31 cellular contexts compared by ENCODE assay signal in the genomic region with DNA sequence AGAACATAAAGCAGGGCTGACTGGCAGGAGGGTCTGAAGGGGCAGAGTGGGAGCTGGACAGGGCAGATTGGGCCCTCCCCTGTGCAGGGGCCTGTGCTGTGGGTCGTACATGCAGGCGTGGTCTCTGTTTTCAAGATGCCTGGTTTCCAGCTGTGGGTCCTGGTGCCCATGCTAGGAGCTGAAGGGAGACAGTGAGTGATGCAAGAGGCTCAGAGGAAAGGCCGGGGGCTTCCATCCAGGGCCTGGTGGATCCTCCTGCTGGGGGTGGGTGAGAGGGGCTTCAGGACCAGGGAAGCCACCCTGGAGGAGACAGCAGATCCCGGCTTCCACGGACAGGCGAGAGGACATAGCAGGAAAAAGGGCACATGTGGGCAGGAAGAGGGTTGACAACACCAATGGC.
DNase-seq lines count a peak whose midpoint lies in the region; ATAC-seq and TF ChIP-seq lines count a peak whose summit lies in the region.
"Had no signal": no experiment of that assay in that cellular context is flagged by ENCODE, and none has a peak within 500 bp of the region (broad histone marks: within the 10 kb centered on the region; RNA-seq: fewer than 3 reads in every experiment).

No MANE protein-coding gene starts in this region.

- intact Hi-C loops in activated B cell treated with CpG ODN at 0.5 μM for 24 hours (cut with micrococcal nuclease): no loop called here
- intact Hi-C loops in stomach (cut with DNase I; ENCODE audit: low total_unique reads): no loop called here

- no peak overlapping the region for H3K27ac Mint-ChIP-seq in activated B cell treated with CpG ODN at 0.5 μM for 24 hours
- H3K27ac Mint-ChIP-seq in nephron progenitor cell: peak overlapping the region; percentile 13
- H3K27ac Mint-ChIP-seq: activated T-helper 1 cell treated with anti-CD3 and anti-CD28 coated beads, Interleukin-12 subunit alpha, Interleukin-12 subunit beta, Interleukin-2, Interleukin-4 antibody, amounts not matched to agents 30 ng/mL and 10 ng/mL and 1 ng/mL, durations not matched to agents 14 hours and 24 hours and 36 hours; T-helper 1 cell treated with Interleukin-12 subunit alpha and Interleukin-12 subunit beta and Interleukin-4 antibody, amounts not matched to agents 30 μg/mL and 1 μg/mL, for 36 hours had no signal

- peaks cover 2% of the 10 kb centered on the region for H3K27me3 Mint-ChIP-seq in activated B cell treated with CpG ODN at 0.5 μM for 24 hours
- peaks cover 10% of the 10 kb centered on the region for H3K27me3 Mint-ChIP-seq in nephron progenitor cell (ENCODE audit: low read depth, poor library complexity)

- H3K4me1 Mint-ChIP-seq in activated B cell treated with CpG ODN at 0.5 μM for 24 hours (no peaks in the 10 kb centered on the region), nephron progenitor cell (peaks cover 7% of the 10 kb centered on the region)

- no peak overlapping the region for H3K4me2 ChIP-seq in GM23248 (ENCODE audit: unreplicated experiment)
- H3K4me2 ChIP-seq: KMS-11, SK-N-SH, smooth muscle cell had no signal

- DNase-seq in Peyer's patch: peak in 2 of 3 donors; percentile 15 to 24
- peak; percentile 7 for DNase-seq in activated B cell treated with CpG ODN at 0.5 μM for 24 hours
- no peak for DNase-seq in nephron progenitor cell
- DNase-seq in stomach: peak; percentile 4
- no peak for DNase-seq in hepatic stellate cell (ENCODE audit: low spot score)
- no peak for DNase-seq in GM23248
- DNase-seq in NCI-H2196 (lab: John Stamatoyannopoulos, UW; ENCODE audit: unreplicated experiment): no peak
- DNase-seq: activated CD4-positive, alpha-beta T cell treated with anti-CD3 and anti-CD28 coated beads, Interleukin-2, amount 50 U/mL, for 4 hours; activated naive CD4-positive, alpha-beta T cell treated with anti-CD3 and anti-CD28 coated beads, Interleukin-2, amount 50 U/mL, for 16 hours; amygdala; C1 segment of cervical spinal cord; DMS53; HCEC 1CT; left ventricle myocardium superior; mesendoderm; MG63; NCI-H1105; NCI-H187 treated with DMSO at 0.1 percent for 48 hours; NCI-H524 treated with DMSO at 0.1 percent for 48 hours; nucleus accumbens; OCI-M1; stimulated activated CD4-positive, alpha-beta T cell treated with anti-CD3 and anti-CD28 coated beads, Interleukin-1b, Interleukin-23, amount 100 ng/mL, for 48 hours; stimulated activated naive CD8-positive, alpha-beta T cell treated with anti-CD3 and anti-CD28 coated beads, Interleukin-15, Interleukin-2, amounts not matched to agents 100 U/mL and 50 U/mL, for 24 hours had no signal

- no peak overlapping the region for H3K4me3 ChIP-seq in Peyer's patch
- no peak overlapping the region for H3K4me3 ChIP-seq in stomach
- H3K4me3 ChIP-seq in GM23248: no peak overlapping the region
- H3K4me3 ChIP-seq: MG63, smooth muscle cell, thoracic aorta had no signal

- H3F3A ChIP-seq in GM23248 (ENCODE audit: insufficient read depth): no peaks in the 10 kb centered on the region

- H3K27me3 ChIP-seq in Peyer's patch (no peaks in the 10 kb centered on the region), stomach (peaks cover 0 to 9% (median 0%) of the 10 kb centered on the region in 3 donors), GM23248 (replicated peaks; ENCODE audit: insufficient read depth) (no peaks in the 10 kb centered on the region)
- H3K27me3 ChIP-seq: MG63 had no signal

- H3K79me2 ChIP-seq in GM23248 (ENCODE audit: insufficient read depth): no peaks in the 10 kb centered on the region

- H3K9me3 ChIP-seq in Peyer's patch (no peaks in the 10 kb centered on the region), stomach (peaks cover 0 to 5% (median 0%) of the 10 kb centered on the region in 4 donors), GM23248 (ENCODE audit: low read depth) (no peaks in the 10 kb centered on the region)
- H3K9me3 ChIP-seq: Caco-2, MG63, SK-N-SH, thoracic aorta had no signal

- ATAC-seq in activated B cell treated with CpG ODN at 0.5 μM for 24 hours (ENCODE audit: low read depth): no peak
- ATAC-seq: left ventricle myocardium superior; stimulated activated naive CD8-positive, alpha-beta T cell treated with anti-CD3 and anti-CD28 coated beads, Interleukin-15, Interleukin-2, amounts not matched to agents 100 U/mL and 50 U/mL, for 24 hours had no signal

- TF ChIP-seq CTCF in Peyer's patch (IDR thresholded peaks at IDR 0.05): no peak
- TF ChIP-seq CTCF in activated B cell treated with CpG ODN at 0.5 μM for 24 hours (IDR thresholded peaks at IDR 0.05): no peak
- TF ChIP-seq CTCF in nephron progenitor cell (IDR thresholded peaks at IDR 0.05): no peak
- TF ChIP-seq CTCF in stomach (IDR thresholded peaks at IDR 0.05): no peak

- no peak overlapping the region for H2AFZ ChIP-seq in GM23248

- TF ChIP-seq POLR2A in Peyer's patch (IDR thresholded peaks at IDR 0.05): no peak
- TF ChIP-seq POLR2A in stomach (IDR thresholded peaks at IDR 0.05): no peak

- in situ Hi-C loops in GM23248 (cut with MboI): no loop called here

- H3K4me1 ChIP-seq in Peyer's patch: no peaks in the 10 kb centered on the region
- peaks cover 0 to under 1% (median 0%) of the 10 kb centered on the region in 4 donors for H3K4me1 ChIP-seq in stomach
- no peaks in the 10 kb centered on the region for H3K4me1 ChIP-seq in GM23248 (ENCODE audit: insufficient read depth)
- H3K4me1 ChIP-seq: Caco-2 had no signal

- no peaks in the 10 kb centered on the region for H3K9me2 ChIP-seq in GM23248 (ENCODE audit: insufficient read depth)
- H3K9me2 ChIP-seq: SK-N-SH had no signal

- WGBS in stomach, 5 donors: 81 to 93% (median 92%) methylated on average over 6 of the region's 6 CpGs
- 79 to 92% methylated on average over 6 of the region's 6 CpGs for WGBS in GM23248 (ENCODE audit: low coverage in 1 of 2, low lambda C conversion rate in 2 of 2, missing lambda C conversion rate in 2 of 2), 2 experiments

- no peak overlapping the region for H3K9ac ChIP-seq in GM23248
- H3K9ac ChIP-seq: KMS-11, SK-N-SH had no signal

- POLR2A ChIA-PET in activated B cell treated with CpG ODN at 0.5 μM for 24 hours (lab: Charles Lee): no interaction called here

- H4K20me1 ChIP-seq in GM23248 (ENCODE audit: insufficient read depth): no peaks in the 10 kb centered on the region

- H3K36me3 ChIP-seq in Peyer's patch: no peaks in the 10 kb centered on the region
- H3K36me3 ChIP-seq in stomach: no peaks in the 10 kb centered on the region
- no peaks in the 10 kb centered on the region for H3K36me3 ChIP-seq in GM23248 (ENCODE audit: low read depth)
- H3K36me3 ChIP-seq: MG63, thoracic aorta had no signal

- no peak for TF ChIP-seq EP300 in stomach (IDR thresholded peaks at IDR 0.05)

- peaks cover 8% of the 10 kb centered on the region for H3K9me3 Mint-ChIP-seq in activated B cell treated with CpG ODN at 0.5 μM for 24 hours
- peaks cover 31% of the 10 kb centered on the region for H3K9me3 Mint-ChIP-seq in nephron progenitor cell
- H3K9me3 Mint-ChIP-seq: activated T-helper 1 cell treated with anti-CD3 and anti-CD28 coated beads, Interleukin-12 subunit alpha, Interleukin-12 subunit beta, Interleukin-2, Interleukin-4 antibody, amounts not matched to agents 30 ng/mL and 10 ng/mL and 1 ng/mL, durations not matched to agents 14 hours and 24 hours and 36 hours; T-helper 1 cell treated with Interleukin-12 subunit alpha and Interleukin-12 subunit beta and Interleukin-4 antibody, amounts not matched to agents 30 μg/mL and 1 μg/mL, for 36 hours had no signal

- CTCF ChIA-PET in activated B cell treated with CpG ODN at 0.5 μM for 24 hours (lab: Charles Lee): no interaction called here

- H3K36me3 Mint-ChIP-seq in activated B cell treated with CpG ODN at 0.5 μM for 24 hours (ENCODE audit: low read depth) (no peaks in the 10 kb centered on the region), nephron progenitor cell (ENCODE audit: low read depth) (peaks cover 13% of the 10 kb centered on the region)

- no peak overlapping the region for H3K27ac ChIP-seq in Peyer's patch
- no peak overlapping the region for H3K27ac ChIP-seq in stomach
- H3K27ac ChIP-seq in GM23248: no peak overlapping the region
- H3K27ac ChIP-seq: HL-60, KMS-11, thoracic aorta had no signal

- H3K4me3 Mint-ChIP-seq in activated B cell treated with CpG ODN at 0.5 μM for 24 hours: no peak overlapping the region
- no peak overlapping the region for H3K4me3 Mint-ChIP-seq in nephron progenitor cell
- H3K4me3 Mint-ChIP-seq: activated T-helper 1 cell treated with anti-CD3 and anti-CD28 coated beads, Interleukin-12 subunit alpha, Interleukin-12 subunit beta, Interleukin-2, Interleukin-4 antibody, amounts not matched to agents 30 ng/mL and 10 ng/mL and 1 ng/mL, durations not matched to agents 14 hours and 24 hours and 36 hours; T-helper 1 cell treated with Interleukin-12 subunit alpha and Interleukin-12 subunit beta and Interleukin-4 antibody, amounts not matched to agents 30 μg/mL and 1 μg/mL, for 36 hours had no signal

Comparison
In these comparisons a context has a peak if more than half of its experiments do, and no peak if none do; other contexts are left out.
1. DNase-seq: peak in Peyer's patch (2 of 3), activated B cell treated with CpG ODN at 0.5 μM for 24 hours (single experiment) and stomach (single experiment); none in nephron progenitor cell (single experiment), hepatic stellate cell (single experiment), GM23248 (single experiment) and NCI-H2196 (single experiment).